In the genomic region with DNA sequence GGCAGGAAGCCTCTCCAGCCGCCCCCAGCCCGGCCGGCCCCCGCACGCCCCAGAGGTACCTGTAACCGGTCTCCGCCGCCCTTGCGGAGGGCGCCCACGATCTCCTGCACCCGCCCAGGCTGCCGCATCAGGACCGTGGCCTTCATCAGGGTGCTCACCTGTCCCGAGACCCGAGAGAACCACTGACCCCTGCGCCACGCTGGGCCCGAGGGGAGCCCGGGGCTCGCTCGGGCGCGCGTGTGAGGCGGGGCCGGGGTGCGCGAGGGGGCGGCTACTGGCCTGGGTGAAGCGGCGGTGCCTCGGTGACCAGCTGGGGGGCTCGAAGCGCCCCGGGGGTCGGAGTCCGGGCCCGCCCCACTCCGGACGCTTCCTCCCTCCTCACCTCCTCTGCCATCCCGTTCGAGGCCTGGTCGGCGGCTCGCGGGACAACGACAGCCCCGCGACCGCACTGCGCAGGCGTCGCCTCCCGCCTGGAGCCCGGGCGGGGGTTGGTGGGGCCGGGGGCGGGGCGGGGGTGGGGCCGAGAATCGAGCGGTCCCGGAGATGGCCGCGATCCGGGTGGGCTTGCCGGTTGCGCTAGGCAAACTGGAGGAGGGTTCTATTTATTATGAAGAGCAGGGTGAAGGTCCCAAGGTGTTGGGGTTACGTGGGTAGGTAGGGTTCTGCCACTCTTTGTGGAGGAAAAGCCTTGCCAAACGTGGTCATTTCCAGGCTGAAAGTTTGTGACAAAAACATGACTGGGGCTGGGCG, we compare ENCODE assay signal across 8 cellular contexts. TPM values are rescaled to one million over a fixed set of nuclear protein-coding genes. Genes with fewer than 3 reads are reported as not detected.
DNase-seq lines count a peak whose midpoint lies in the region; ATAC-seq, FAIRE-seq and TF ChIP-seq lines count a peak whose summit lies in the region.

TSS of gene NT5C3B (minus strand) at position 433 of the 750 bp plus-strand sequence. CDS start at position 394, 39 bp downstream.

- intact Hi-C loops in T-helper 2 cell treated with Interferon-gamma antibody and Interleukin-4, amounts not matched to agents 100 ng/mL and 5 ng/mL, for 36 hours (cut with micrococcal nuclease), result no loop called here
- intact Hi-C loops in K562 (cut with micrococcal nuclease) (no loop called here), gastrocnemius medialis (cut with DNase I; ENCODE audit: low total_unique reads) (loop anchor here (2.0 kb wide), 1 partner anchor 29 kb away; the partner anchor contains the start of gene KLHL11)

- H3K27ac ChIP-seq in K562 (ENCODE audit: extremely low read depth, low read depth, low read length) (peak within 1 kb of the TSS; percentile 56), iPS-18a (ENCODE audit: low read length) (no peak within 1 kb of the TSS), gastrocnemius medialis (peak within 1 kb of the TSS; percentile 68 to 81 (median 70))

- H4K20me1 ChIP-seq in K562 (replicated peaks; ENCODE audit: control insufficient read depth, insufficient read depth, low read length), result no peaks in the 10 kb centered on the region

- DNase-seq in NCI-H1417 (lab: John Stamatoyannopoulos, UW), result peak; percentile 43 to 51 (median 48)
- DNase-seq in NCI-H1417 treated with DMSO at 0.1 percent for 48 hours (lab: John Stamatoyannopoulos, UW), result no peak
- DNase-seq in HuH-7 (ENCODE audit: low spot score), result peak; percentile 97
- DNase-seq in K562 (ENCODE audit: extremely low read depth in 1 of 4, low spot score in 3 of 4), result peak; percentile 74 to 96 (median 94)
- DNase-seq in gastrocnemius medialis, result peak in 1 of 2 donors; percentile 37

- peak within 1 kb of the TSS; percentile 92 for H2AFZ ChIP-seq in K562 (ENCODE audit: low read depth, low read length)

- TF ChIP-seq EP300 in K562 (IDR thresholded peaks at IDR 0.05; ENCODE audit: low read length), result no peak

- peak within 1 kb of the TSS; percentile 72 to 96 for H3K9ac ChIP-seq in K562 (ENCODE audit: insufficient read depth in 1 of 2, low read depth in 2 of 2, low read length in 2 of 2)
- H3K9ac ChIP-seq in iPS-18a (ENCODE audit: low read length), result peak within 1 kb of the TSS; percentile 69

- no TSS peak for BruUV-seq in K562 (replicated peaks; lab: Mats Ljungman, UMichigan)

- TF ChIP-seq RAD21 in K562 (CRISPR knock-in tag; conservative IDR thresholded peaks at IDR 0.05 in 1 of 2, IDR thresholded peaks at IDR 0.05 in 1 of 2), result no peak

- CTCF ChIA-PET in K562 (lab: Yijun Ruan, JAX; ENCODE audit: low intra/inter-chr PET ratio), result no interaction called here

- POLR2A ChIA-PET in K562 (lab: Yijun Ruan, JAX), result interaction anchor here (0.6 to 2.1 kb wide), 5 partner anchors 12 to 342 kb away, joined by 3 to 6 read pairs (median 3); no protein-coding TSS in a partner anchor

- H3K9me3 ChIP-seq in K562 (replicated peaks; ENCODE audit: control insufficient read depth, insufficient read depth, low read depth, low read length), result no peaks in the 10 kb centered on the region
- H3K9me3 ChIP-seq in iPS-18a (ENCODE audit: control insufficient read depth, low read depth, low read length), result no peaks in the 10 kb centered on the region
- H3K9me3 ChIP-seq in gastrocnemius medialis, result no peaks in the 10 kb centered on the region

- peak within 1 kb of the TSS; percentile 77 for H3K4me3 ChIP-seq in K562
- peak within 1 kb of the TSS; percentile 79 for H3K4me3 ChIP-seq in iPS-18a (ENCODE audit: low read length)
- H3K4me3 ChIP-seq in gastrocnemius medialis, result peak within 1 kb of the TSS; percentile 81 to 94 (median 90)

- H3K27me3 ChIP-seq in K562 (ENCODE audit: control insufficient read depth in 2 of 2, insufficient read depth in 2 of 2, low read length in 2 of 2) (no peaks in the 10 kb centered on the region), iPS-18a (ENCODE audit: control insufficient read depth, insufficient read depth, low read length) (peaks cover 7% of the 10 kb centered on the region), gastrocnemius medialis (no peaks in the 10 kb centered on the region)

- TF ChIP-seq CTCF in K562 (IDR thresholded peaks at IDR 0.05 in 2 of 3, conservative IDR thresholded peaks at IDR 0.05 in 1 of 3; ENCODE audit: insufficient read depth in 2 of 3, low read depth in 1 of 3, low read length in 3 of 3) (no peak), gastrocnemius medialis (IDR thresholded peaks at IDR 0.05 in 4 of 5, conservative IDR thresholded peaks at IDR 0.05 in 1 of 5) (no peak)

- H3K36me3 ChIP-seq in K562 (ENCODE audit: control insufficient read depth, insufficient read depth, low read length) (peaks cover 30% of the 10 kb centered on the region; the same call in 2 of the 3 replicates), iPS-18a (ENCODE audit: control insufficient read depth, low read depth, low read length) (peaks cover 19% of the 10 kb centered on the region), gastrocnemius medialis (peaks cover 0 to 11% of the 10 kb centered on the region in 2 donors)

- no peaks in the 10 kb centered on the region for H3K9me1 ChIP-seq in K562 (ENCODE audit: control insufficient read depth, insufficient read depth, low read length)

- TF ChIP-seq POLR2A in K562 (conservative IDR thresholded peaks at IDR 0.05) (peak; percentile 68), gastrocnemius medialis (IDR thresholded peaks at IDR 0.05) (peak in 1 of 2 donors; percentile 35)

- ATAC-seq in K562, result peak; percentile 95
- peak; percentile 84 to 86 for ATAC-seq in gastrocnemius medialis
- ATAC-seq in GM18909 (IDR thresholded peaks at IDR 0.05; ENCODE audit: poor library complexity, unreplicated experiment), result no peak

- WGBS in K562 (ENCODE audit: insufficient coverage, low coverage, missing lambda C conversion rate), result under 1% methylated on average over 38 of the region's 72 CpGs

- peak within 1 kb of the TSS; percentile 89 for H3K4me2 ChIP-seq in K562 (ENCODE audit: insufficient read depth, low read length)

- H3K79me2 ChIP-seq in K562 (ENCODE audit: control insufficient read depth, insufficient read depth, low read length), result peaks cover 17% of the 10 kb centered on the region

- FAIRE-seq in K562 (lab: Jason Lieb, UNC), result no peak

- in situ Hi-C loops in K562 (cut with MboI) (no loop called here), gastrocnemius medialis (cut with MboI; ENCODE audit: low sequenced_read_pairs in 4 of 4) (no loop called here)

- H3K4me1 ChIP-seq in K562 (replicated peaks in 1 of 2; ENCODE audit: control insufficient read depth in 2 of 2, insufficient read depth in 2 of 2, low read length in 2 of 2) (peaks cover 7 to 15% of the 10 kb centered on the region in 2 experiments; a peak in 4 of 5 replicates), iPS-18a (ENCODE audit: control insufficient read depth, low read depth, low read length) (peaks cover 5% of the 10 kb centered on the region), gastrocnemius medialis (peaks cover 0 to 10% of the 10 kb centered on the region in 2 donors)

TF ChIP-seq in K562, 482 proteins besides CTCF, POLR2A, EP300 and RAD21 (continues in another document):
- TF ChIP-seq POLR2B (IDR thresholded peaks at IDR 0.05; ENCODE audit: low read depth, partially characterized antibody), result peak; percentile 39
- no peak for TF ChIP-seq ATF6 (CRISPR knock-in tag; IDR thresholded peaks at IDR 0.05)
- no peak for TF ChIP-seq SIX5 (IDR thresholded peaks at IDR 0.05; ENCODE audit: borderline replicate concordance in 1 of 2, insufficient read depth in 1 of 2, low read depth in 1 of 2, low read length in 2 of 2)
- TF ChIP-seq ZNF354B (CRISPR knock-in tag; IDR thresholded peaks at IDR 0.05), result no peak

RNA-seq across cellular contexts. Expression of gene NT5C3B, which starts in this region (rescaled TPM):
- 42.8 and 43.4 TPM in 2 replicates for total RNA-seq in T-helper 2 cell treated with Interferon-gamma antibody and Interleukin-4, amounts not matched to agents 100 ng/mL and 5 ng/mL, for 36 hours
- 92.4 and 177 TPM in 2 replicates for total RNA-seq in K562 (2011; cell fraction: chromatin; rRNA removed; ENCODE audit: low replicate concordance)
- 104 and 115 TPM in 2 replicates for total RNA-seq in K562 (2011; cell fraction: nucleolus; rRNA removed)
- total RNA-seq in K562 (2011; cell fraction: nucleoplasm; rRNA removed), result 81.6 and 114 TPM in 2 replicates
- total RNA-seq in K562 (2014; rRNA removed) (91.7 and 116 TPM in 2 replicates), K562 (2014; rRNA removed; fragmentation: Illumina TruSeq; extraction: Trizol) (85.0 and 90.4 TPM in 2 replicates), K562 (2015; rRNA removed; fragmentation: Illumina TruSeq; extraction: Trizol) (72.2 and 74.5 TPM in 2 replicates), K562 (2021) (80.6 and 82.6 TPM in 2 replicates), gastrocnemius medialis (10 to 100 TPM; 13.8 to 27.6 (median 23.1) TPM)
- polyA plus RNA-seq in K562 (2011; rRNA removed) (89.5 and 166 TPM in 2 replicates), K562 (2014; fragmentation: Illumina TruSeq; extraction: Trizol) (119 and 127 TPM in 2 replicates), K562 (2014; fragmentation: Nextera tagmentation; extraction: Ambion mirVana) (10 to 100 TPM in 1 of 2 experiments, 1 to 10 TPM in 1; 2.0 to 10.8 TPM), K562 (2014; rRNA removed) (96.7 and 98.3 TPM in 2 replicates)
- polyA plus RNA-seq in K562 (2011; cell fraction: cytosol; rRNA removed), result 96.2 and 122 TPM in 2 replicates
- polyA plus RNA-seq in K562 (2011; cell fraction: nucleus; rRNA removed), result 125 and 160 TPM in 2 replicates
- polyA plus RNA-seq in K562 (2012), result 75.6 and 85.4 TPM in 2 replicates
- polyA minus RNA-seq in K562 (2011; rRNA and poly(A)+ RNA removed), result 76.2 and 124 TPM in 2 replicates
- 30.3 and 44.0 TPM in 2 replicates for polyA minus RNA-seq in K562 (2011; cell fraction: cytosol; rRNA and poly(A)+ RNA removed)
- polyA minus RNA-seq in K562 (2011; cell fraction: nucleus; rRNA and poly(A)+ RNA removed), result 28.5 and 42.4 TPM in 2 replicates
